Comparison of ENCODE assay signal across 38 cellular contexts in genomic region chr7:93854480-93854879, GRCh38. TPM values are rescaled to one million over a fixed set of nuclear protein-coding genes. Genes with fewer than 3 reads are reported as not detected.
"Had no signal": no experiment of that assay in that cellular context is flagged by ENCODE, and none has a peak within 500 bp of the region (broad histone marks: within the 10 kb centered on the region; RNA-seq: fewer than 3 reads in every experiment).

No MANE protein-coding gene starts in this region.

- H3K9me3 ChIP-seq: adrenal gland, body of pancreas, breast epithelium had no signal

- H3K27ac ChIP-seq: adrenal gland, body of pancreas, brain microvascular endothelial cell, breast epithelium, VCaP had no signal

- H3K4me3 ChIP-seq: adrenal gland, body of pancreas, breast epithelium had no signal

- DNase-seq: activated B cell treated with CpG ODN at 0.5 μM for 24 hours; activated CD4-positive, alpha-beta memory T cell treated with anti-CD3 and anti-CD28 coated beads for 36 hours; activated CD4-positive, alpha-beta T cell treated with anti-CD3 and anti-CD28 coated beads for 4 hours; activated CD4-positive, alpha-beta T cell treated with anti-CD3 and anti-CD28 coated beads, Interleukin-2, amount 10 ng/mL, durations not matched to agents 24 days and 14 days; activated CD4-positive, alpha-beta T cell treated with anti-CD3 and anti-CD28 coated beads, Interleukin-2, amount 50 U/mL, for 1 hour; activated CD4-positive, alpha-beta T cell treated with anti-CD3 and anti-CD28 coated beads, Interleukin-2, amount 50 U/mL, for 4 hours; activated CD4-positive, CD25-positive, alpha-beta regulatory T cell treated with anti-CD3 and anti-CD28 coated beads, Interleukin-2, amount 50 U/mL, for 72 hours; activated CD8-positive, alpha-beta memory T cell treated with anti-CD3 and anti-CD28 coated beads, Interleukin-2, amount 50 U/mL, for 4 hours; activated CD8-positive, alpha-beta T cell treated with anti-CD3 and anti-CD28 coated beads for 36 hours; activated effector memory CD4-positive, alpha-beta T cell treated with anti-CD3 and anti-CD28 coated beads, Interleukin-2, amount 50 U/mL, for 16 hours; activated gamma-delta T cell treated with Interleukin-2 at 50 U/mL for 16 hours; activated naive CD4-positive, alpha-beta T cell; activated naive CD4-positive, alpha-beta T cell treated with anti-CD3 and anti-CD28 coated beads for 36 hours; activated naive CD4-positive, alpha-beta T cell treated with anti-CD3 and anti-CD28 coated beads, Interleukin-2, amount 50 U/mL, for 16 hours; activated naive CD8-positive, alpha-beta T cell treated with anti-CD3 and anti-CD28 coated beads for 36 hours; activated T-cell treated with anti-CD3 and anti-CD28 coated beads for 4 hours; activated T-cell treated with anti-CD3 and anti-CD28 coated beads, Interleukin-2, amount 50 U/mL, for 1 hour; activated T-cell treated with anti-CD3 and anti-CD28 coated beads, Interleukin-2, amount 50 U/mL, for 4 hours; activated T-cell treated with anti-CD3 and anti-CD28 coated beads, Interleukin-2, amount 50 U/mL, for 72 hours; adrenal gland; amniotic stem cell; aorta; body of pancreas; brain microvascular endothelial cell; central memory CD4-positive, alpha-beta T cell; T-helper 2 cell; T-helper 9 cell had no signal

- H3K4me1 ChIP-seq: adrenal gland, body of pancreas, breast epithelium had no signal

- ATAC-seq: activated CD8-positive, alpha-beta T cell treated with anti-CD3 and anti-CD28 coated beads for 36 hours; activated naive CD4-positive, alpha-beta T cell treated with anti-CD3 and anti-CD28 coated beads, Interleukin-2, amount 50 U/mL, for 72 hours; activated T-cell treated with anti-CD3 and anti-CD28 coated beads, Interleukin-2, amount 50 U/mL, for 4 hours; activated T-cell treated with anti-CD3 and anti-CD28 coated beads, Interleukin-2, amount 50 U/mL, for 72 hours; activated T-helper 17 cell treated with anti-CD3 and anti-CD28 coated beads, Interleukin-2, amount 50 U/mL, for 72 hours; body of pancreas had no signal

- FAIRE-seq: astrocyte, colon, TTC549 had no signal

- H3K36me3 ChIP-seq: adrenal gland, brain microvascular endothelial cell, breast epithelium had no signal

- H3K27me3 ChIP-seq: adrenal gland, body of pancreas, brain microvascular endothelial cell, breast epithelium had no signal

RNA-seq across cellular contexts. Expression of gene TFPI2, which starts 36.1 kb away (rescaled TPM):
- total RNA-seq: activated CD4-positive, alpha-beta memory T cell treated with anti-CD3 and anti-CD28 coated beads for 36 hours; activated CD4-positive, alpha-beta T cell treated with anti-CD3 and anti-CD28 coated beads, Interleukin-2, amount 10 ng/mL, durations not matched to agents 24 days and 14 days; activated CD8-positive, alpha-beta memory T cell treated with anti-CD3 and anti-CD28 coated beads for 36 hours; activated CD8-positive, alpha-beta T cell treated with anti-CD3 and anti-CD28 coated beads for 36 hours; activated naive CD4-positive, alpha-beta T cell treated with anti-CD3 and anti-CD28 coated beads for 36 hours; activated naive CD8-positive, alpha-beta T cell treated with anti-CD3 and anti-CD28 coated beads for 36 hours; activated T-helper 1 cell treated with anti-CD3 and anti-CD28 coated beads, Interleukin-12 subunit alpha, Interleukin-12 subunit beta, Interleukin-2, Interleukin-4 antibody, amounts not matched to agents 30 ng/mL and 10 ng/mL and 1 ng/mL, durations not matched to agents 14 hours and 24 hours and 36 hours had no signal

RNA-seq across cellular contexts. Expression of gene GNGT1, which starts 51.9 kb away (rescaled TPM):
- total RNA-seq: activated B cell treated with CpG ODN at 0.5 μM for 24 hours; activated CD4-positive, alpha-beta memory T cell treated with anti-CD3 and anti-CD28 coated beads for 36 hours; activated CD4-positive, alpha-beta T cell treated with anti-CD3 and anti-CD28 coated beads, Interleukin-2, amount 10 ng/mL, durations not matched to agents 24 days and 14 days; activated CD8-positive, alpha-beta memory T cell treated with anti-CD3 and anti-CD28 coated beads for 36 hours; activated CD8-positive, alpha-beta T cell treated with anti-CD3 and anti-CD28 coated beads for 36 hours; activated naive CD4-positive, alpha-beta T cell treated with anti-CD3 and anti-CD28 coated beads for 36 hours; activated naive CD4-positive, alpha-beta T cell treated with anti-CD3 and anti-CD28 coated beads, Interleukin-2, amount 50 U/mL, for 72 hours; activated naive CD8-positive, alpha-beta T cell treated with anti-CD3 and anti-CD28 coated beads for 36 hours; activated T-cell treated with anti-CD3 and anti-CD28 coated beads, Interleukin-2, amount 50 U/mL, for 4 hours; activated T-cell treated with anti-CD3 and anti-CD28 coated beads, Interleukin-2, amount 50 U/mL, for 72 hours; activated T-helper 1 cell treated with anti-CD3 and anti-CD28 coated beads, Interleukin-12 subunit alpha, Interleukin-12 subunit beta, Interleukin-2, Interleukin-4 antibody, amounts not matched to agents 30 ng/mL and 10 ng/mL and 1 ng/mL, durations not matched to agents 14 hours and 24 hours and 36 hours; activated T-helper 17 cell treated with anti-CD3 and anti-CD28 coated beads, Interleukin-2, amount 50 U/mL, for 72 hours; adrenal gland; aorta; astrocyte; body of pancreas; breast epithelium; cardiac septum; cerebellum had no signal
- polyA plus RNA-seq: adrenal gland, aorta had no signal
